ENCODE assay signal across 2 cellular contexts in the genomic region with DNA sequence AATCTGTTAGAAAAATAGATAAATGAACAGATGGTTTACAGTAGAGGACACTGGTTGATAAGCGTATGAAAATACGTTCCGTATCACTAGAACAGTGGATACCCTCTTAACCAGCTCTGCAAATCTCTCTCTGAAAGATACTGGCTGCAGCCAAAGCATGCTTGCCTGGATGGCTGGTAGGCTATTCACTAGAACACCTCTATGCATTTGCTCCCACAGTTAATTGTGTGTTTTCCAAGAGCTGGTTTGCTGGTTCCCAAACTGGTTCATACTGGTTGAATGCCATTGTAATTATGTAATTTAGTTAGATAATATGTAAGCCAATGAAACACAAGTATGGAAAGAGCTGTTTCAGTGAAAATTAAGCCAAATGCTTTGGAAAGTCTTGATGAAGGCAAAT.
TF ChIP-seq lines count a peak whose summit lies in the region.

No MANE protein-coding gene starts in this region.

TF ChIP-seq in IMR-90, 13 proteins besides CTCF, POLR2A, EP300 and RAD21:
- TF ChIP-seq RCOR1 (IDR thresholded peaks at IDR 0.05; ENCODE audit: insufficient replicate concordance, low read length) (no peak), FOS (IDR thresholded peaks at IDR 0.05; ENCODE audit: low read depth, low read length) (no peak), CHD1 (IDR thresholded peaks at IDR 0.05; ENCODE audit: low read depth, low read length) (no peak), BHLHE40 (IDR thresholded peaks at IDR 0.05; ENCODE audit: low read depth, low read length) (no peak), USF2 (IDR thresholded peaks at IDR 0.05; ENCODE audit: low read depth, low read length) (no peak), MXI1 (IDR thresholded peaks at IDR 0.05; ENCODE audit: borderline replicate concordance, low read depth, low read length) (no peak), SMC3 (IDR thresholded peaks at IDR 0.05; ENCODE audit: low read depth, low read length) (no peak), NFE2L2 (IDR thresholded peaks at IDR 0.05; ENCODE audit: low read depth, low read length) (no peak), MAZ (IDR thresholded peaks at IDR 0.05; ENCODE audit: borderline replicate concordance, low read depth, low read length) (no peak), MAFK (IDR thresholded peaks at IDR 0.05; ENCODE audit: low read depth, low read length) (no peak), RFX5 (IDR thresholded peaks at IDR 0.05; ENCODE audit: low read depth, low read length) (no peak), CEBPB (IDR thresholded peaks at IDR 0.05; ENCODE audit: low read depth, low read length) (no peak), ELK1 (IDR thresholded peaks at IDR 0.05; ENCODE audit: borderline replicate concordance, low read depth, low read length) (no peak)
TF ChIP-seq in IMR-90: peak in this region for 0.

TF ChIP-seq in HepG2, 621 proteins besides CTCF, POLR2A, EP300 and RAD21:
- TF ChIP-seq ATRX (CRISPR knock-in tag; IDR thresholded peaks at IDR 0.05; ENCODE audit: borderline replicate concordance), result no peak
- no peak for TF ChIP-seq ZNF776 (CRISPR knock-in tag; IDR thresholded peaks at IDR 0.05)
- no peak for TF ChIP-seq SOX13 (IDR thresholded peaks at IDR 0.05)
- TF ChIP-seq SOX13 (CRISPR knock-in tag; conservative IDR thresholded peaks at IDR 0.05 in 1 of 2, IDR thresholded peaks at IDR 0.05 in 1 of 2), result no peak
